In genomic region chr1:9384128-9384527, GRCh38 we compare ENCODE assay signal across 27 cellular contexts.
A peak's percentile ranks its signal among the peaks of the same experiment; 100 is the strongest.
DNase-seq lines count a peak whose midpoint lies in the region; ATAC-seq and TF ChIP-seq lines count a peak whose summit lies in the region.
"Had no signal": no experiment of that assay in that cellular context is flagged by ENCODE, and none has a peak within 500 bp of the region (broad histone marks: within the 10 kb centered on the region; RNA-seq: fewer than 3 reads in every experiment).

No MANE protein-coding gene starts in this region.

- H3K27me3 ChIP-seq in hepatocyte: no peaks in the 10 kb centered on the region
- no peaks in the 10 kb centered on the region for H3K27me3 ChIP-seq in prostate gland (replicated peaks; ENCODE audit: insufficient read depth)
- no peaks in the 10 kb centered on the region for H3K27me3 ChIP-seq in transverse colon
- H3K27me3 ChIP-seq: Peyer's patch had no signal

- peaks cover 1% of the 10 kb centered on the region for H3K9me3 Mint-ChIP-seq in glutamatergic neuron (ENCODE audit: unreplicated experiment)
- H3K9me3 Mint-ChIP-seq in activated T-helper 2 cell treated with anti-CD3 and anti-CD28 coated beads, Interferon-gamma antibody, Interleukin-2, Interleukin-4, amounts not matched to agents 10 μg/mL and 5 μg/mL and 100 μg/mL, durations not matched to agents 14 hours and 24 hours and 36 hours: no peaks in the 10 kb centered on the region
- H3K9me3 Mint-ChIP-seq: activated CD4-positive, alpha-beta T cell treated with anti-CD3 and anti-CD28 coated beads, Interleukin-2, amount 10 ng/mL, durations not matched to agents 7 days and 5 days; activated naive CD8-positive, alpha-beta T cell treated with anti-CD3 and anti-CD28 coated beads for 36 hours; activated T-helper 17 cell treated with anti-CD3 and anti-CD28 coated beads, Interleukin-2, amount 50 U/mL, for 72 hours; brain; type B pancreatic cell had no signal

- no peaks in the 10 kb centered on the region for H3K9me3 ChIP-seq in hepatocyte (ENCODE audit: low read depth)
- H3K9me3 ChIP-seq in prostate gland: no peaks in the 10 kb centered on the region
- no peaks in the 10 kb centered on the region for H3K9me3 ChIP-seq in transverse colon
- H3K9me3 ChIP-seq: Peyer's patch had no signal

- no peak overlapping the region for H3K27ac Mint-ChIP-seq in glutamatergic neuron (ENCODE audit: unreplicated experiment)
- no peak overlapping the region for H3K27ac Mint-ChIP-seq in activated T-helper 2 cell treated with anti-CD3 and anti-CD28 coated beads, Interferon-gamma antibody, Interleukin-2, Interleukin-4, amounts not matched to agents 10 μg/mL and 5 μg/mL and 100 μg/mL, durations not matched to agents 14 hours and 24 hours and 36 hours
- H3K27ac Mint-ChIP-seq: activated CD4-positive, alpha-beta T cell treated with anti-CD3 and anti-CD28 coated beads, Interleukin-2, amount 10 ng/mL, durations not matched to agents 7 days and 5 days; activated naive CD8-positive, alpha-beta T cell treated with anti-CD3 and anti-CD28 coated beads for 36 hours; activated T-helper 17 cell treated with anti-CD3 and anti-CD28 coated beads, Interleukin-2, amount 50 U/mL, for 72 hours; brain; type B pancreatic cell had no signal

- H3K4me1 ChIP-seq in hepatocyte (ENCODE audit: insufficient read depth) (peaks cover 23% of the 10 kb centered on the region), prostate gland (replicated peaks) (peaks cover 16% of the 10 kb centered on the region), transverse colon (peaks cover 28 to 30% (median 29%) of the 10 kb centered on the region in 4 donors)
- H3K4me1 ChIP-seq: parathyroid adenoma had no signal

- H3K4me3 Mint-ChIP-seq in glutamatergic neuron (ENCODE audit: unreplicated experiment): no peak overlapping the region
- no peak overlapping the region for H3K4me3 Mint-ChIP-seq in activated T-helper 2 cell treated with anti-CD3 and anti-CD28 coated beads, Interferon-gamma antibody, Interleukin-2, Interleukin-4, amounts not matched to agents 10 μg/mL and 5 μg/mL and 100 μg/mL, durations not matched to agents 14 hours and 24 hours and 36 hours (ENCODE audit: low read depth)
- H3K4me3 Mint-ChIP-seq: activated CD4-positive, alpha-beta T cell treated with anti-CD3 and anti-CD28 coated beads, Interleukin-2, amount 10 ng/mL, durations not matched to agents 7 days and 5 days; activated naive CD8-positive, alpha-beta T cell treated with anti-CD3 and anti-CD28 coated beads for 36 hours; activated T-helper 17 cell treated with anti-CD3 and anti-CD28 coated beads, Interleukin-2, amount 50 U/mL, for 72 hours; brain; type B pancreatic cell had no signal

- no peak overlapping the region for H3K4me2 ChIP-seq in hepatocyte

- H3K4me3 ChIP-seq in hepatocyte (no peak overlapping the region), prostate gland (no peak overlapping the region), transverse colon (no peak overlapping the region)
- H3K4me3 ChIP-seq: lung, Peyer's patch had no signal

- H2AFZ ChIP-seq in hepatocyte: no peak overlapping the region
- H2AFZ ChIP-seq: parathyroid adenoma had no signal

- H4K20me1 ChIP-seq in hepatocyte (ENCODE audit: insufficient read depth, poor library complexity, severe bottlenecking): no peaks in the 10 kb centered on the region

- 92% methylated on average over 7 of the region's 7 CpGs for WGBS in hepatocyte (ENCODE audit: low lambda C conversion rate, missing lambda C conversion rate)
- 81% methylated on average over 7 of the region's 7 CpGs for WGBS in prostate gland
- 85% methylated on average over 7 of the region's 7 CpGs; no CpG with 5 or more reads in 1 of the 2 donors for WGBS in transverse colon (ENCODE audit: low coverage in 1 of 2), 2 donors

- peaks cover 16% of the 10 kb centered on the region for H3K27me3 Mint-ChIP-seq in glutamatergic neuron (ENCODE audit: unreplicated experiment)
- peaks cover 7% of the 10 kb centered on the region for H3K27me3 Mint-ChIP-seq in activated T-helper 2 cell treated with anti-CD3 and anti-CD28 coated beads, Interferon-gamma antibody, Interleukin-2, Interleukin-4, amounts not matched to agents 10 μg/mL and 5 μg/mL and 100 μg/mL, durations not matched to agents 14 hours and 24 hours and 36 hours (ENCODE audit: low read depth)
- H3K27me3 Mint-ChIP-seq: activated naive CD8-positive, alpha-beta T cell treated with anti-CD3 and anti-CD28 coated beads for 36 hours; activated T-helper 17 cell treated with anti-CD3 and anti-CD28 coated beads, Interleukin-2, amount 50 U/mL, for 72 hours had no signal

- TF ChIP-seq CTCF in hepatocyte (IDR thresholded peaks at IDR 0.05; ENCODE audit: poor library complexity) (no peak), prostate gland (IDR thresholded peaks at IDR 0.05) (no peak), transverse colon (IDR thresholded peaks at IDR 0.05) (no peak), glutamatergic neuron (IDR thresholded peaks at IDR 0.05; ENCODE audit: partially characterized antibody, unreplicated experiment) (no peak)

- no peaks in the 10 kb centered on the region for H3K36me3 Mint-ChIP-seq in glutamatergic neuron (ENCODE audit: unreplicated experiment)
- no peaks in the 10 kb centered on the region for H3K36me3 Mint-ChIP-seq in activated T-helper 2 cell treated with anti-CD3 and anti-CD28 coated beads, Interferon-gamma antibody, Interleukin-2, Interleukin-4, amounts not matched to agents 10 μg/mL and 5 μg/mL and 100 μg/mL, durations not matched to agents 14 hours and 24 hours and 36 hours (ENCODE audit: low read depth)
- H3K36me3 Mint-ChIP-seq: activated naive CD8-positive, alpha-beta T cell treated with anti-CD3 and anti-CD28 coated beads for 36 hours; brain; type B pancreatic cell had no signal

- in situ Hi-C loops in transverse colon (cut with MboI; ENCODE audit: low pct_ligation_motif_present in 1 of 4, low pct_unique_long_range_greater_than_20kb in 1 of 4, low sequenced_read_pairs in 3 of 4): no loop called here

- intact Hi-C loops in Right ventricle myocardium inferior (cut with DNase I): loop anchor here (2.0 kb wide), 1 partner anchor 91 kb away; the partner anchor contains the start of gene SPSB1
- intact Hi-C loops in cardiac septum (cut with DNase I): loop anchor here (2.0 kb wide), 2 partner anchors 57 to 65 kb away; no protein-coding TSS in a partner anchor
- intact Hi-C loops in prostate gland (cut with DNase I): loop anchor here (2.0 to 5.0 kb wide), 2 partner anchors 29 to 58 kb away; no protein-coding TSS in a partner anchor
- intact Hi-C loops in transverse colon (cut with DNase I; ENCODE audit: low total_unique reads): no loop called here
- intact Hi-C loops in activated T-helper 2 cell treated with anti-CD3 and anti-CD28 coated beads, Interferon-gamma antibody, Interleukin-2, Interleukin-4, amounts not matched to agents 10 μg/mL and 5 μg/mL and 100 μg/mL, durations not matched to agents 14 hours and 24 hours and 36 hours (cut with micrococcal nuclease): no loop called here

- H3K36me3 ChIP-seq in hepatocyte (replicated peaks; ENCODE audit: insufficient read depth, low read depth) (no peaks in the 10 kb centered on the region), prostate gland (no peaks in the 10 kb centered on the region), transverse colon (no peaks in the 10 kb centered on the region)
- H3K36me3 ChIP-seq: Peyer's patch had no signal

- DNase-seq in Right ventricle myocardium inferior (ENCODE audit: missing footprints) (peak; percentile 20), cardiac septum (ENCODE audit: low spot score) (no peak), hepatocyte (ENCODE audit: low spot score) (no peak), prostate gland (ENCODE audit: low spot score) (no peak), transverse colon (no peak), glutamatergic neuron (no peak)
- DNase-seq in activated T-helper 2 cell treated with anti-CD3 and anti-CD28 coated beads, Interferon-gamma antibody, Interleukin-2, Interleukin-4, amounts not matched to agents 10 μg/mL and 5 μg/mL and 100 μg/mL, durations not matched to agents 14 hours and 24 hours and 36 hours (ENCODE audit: low spot score): no peak
- DNase-seq: activated CD4-positive, alpha-beta T cell treated with anti-CD3 and anti-CD28 coated beads, Interleukin-2, amount 10 ng/mL, durations not matched to agents 7 days and 5 days; activated naive CD8-positive, alpha-beta T cell treated with anti-CD3 and anti-CD28 coated beads for 36 hours; dermis blood vessel endothelial cell; DMS79; KBM-7; MM.1S; NCI-H1417 treated with DMSO at 0.1 percent for 48 hours; NCI-H510A; NK-92 treated with Interleukin-12 subunit alpha and Interleukin-12 subunit beta, amount 100 ng/mL, for 24 hours; stimulated activated CD4-positive, alpha-beta T cell treated with anti-CD3 and anti-CD28 coated beads, Interleukin-4, amount 100 ng/mL, for 1 hour; stimulated activated naive CD4-positive, alpha-beta T cell; T-helper 2 cell had no signal

- no peak for ATAC-seq in Right ventricle myocardium inferior
- no peak for ATAC-seq in GM18909 (IDR thresholded peaks at IDR 0.05; ENCODE audit: poor library complexity, unreplicated experiment)
- ATAC-seq: activated T-helper 17 cell treated with anti-CD3 and anti-CD28 coated beads, Interleukin-2, amount 50 U/mL, for 72 hours had no signal

- peaks cover 21% of the 10 kb centered on the region for H3K4me1 Mint-ChIP-seq in glutamatergic neuron (ENCODE audit: low read depth, unreplicated experiment)
- peaks cover 9% of the 10 kb centered on the region for H3K4me1 Mint-ChIP-seq in activated T-helper 2 cell treated with anti-CD3 and anti-CD28 coated beads, Interferon-gamma antibody, Interleukin-2, Interleukin-4, amounts not matched to agents 10 μg/mL and 5 μg/mL and 100 μg/mL, durations not matched to agents 14 hours and 24 hours and 36 hours (ENCODE audit: low read depth)
- H3K4me1 Mint-ChIP-seq: activated naive CD8-positive, alpha-beta T cell treated with anti-CD3 and anti-CD28 coated beads for 36 hours; activated T-helper 17 cell treated with anti-CD3 and anti-CD28 coated beads, Interleukin-2, amount 50 U/mL, for 72 hours had no signal

- H3K27ac ChIP-seq in hepatocyte (peak overlapping the region; percentile 39), prostate gland (peak overlapping the region; percentile 59 to 70), transverse colon (peak overlapping the region in 3 of 4 donors; percentile 67 to 71 (median 70))
- H3K27ac ChIP-seq: 22Rv1, parathyroid adenoma had no signal

- TF ChIP-seq EP300 in transverse colon (IDR thresholded peaks at IDR 0.05; ENCODE audit: low read depth): no peak

- TF ChIP-seq POLR2A in prostate gland (IDR thresholded peaks at IDR 0.05) (no peak), transverse colon (IDR thresholded peaks at IDR 0.05) (no peak)

- no peaks in the 10 kb centered on the region for H3K9me2 ChIP-seq in hepatocyte (replicated peaks; ENCODE audit: insufficient read depth)

- H3K79me2 ChIP-seq in hepatocyte: no peaks in the 10 kb centered on the region
- H3K79me2 ChIP-seq: parathyroid adenoma had no signal

Comparison
In these comparisons a context has a peak if more than half of its experiments do, and no peak if none do; other contexts are left out.
1. intact Hi-C loops: an anchor here in Right ventricle myocardium inferior (2.0 kb wide), cardiac septum (2.0 kb wide) and prostate gland (2.0 to 5.0 kb wide); none called in transverse colon and activated T-helper 2 cell treated with anti-CD3 and anti-CD28 coated beads, Interferon-gamma antibody, Interleukin-2, Interleukin-4, amounts not matched to agents 10 μg/mL and 5 μg/mL and 100 μg/mL, durations not matched to agents 14 hours and 24 hours and 36 hours.